In genomic region chr7:50660040-50660829, GRCh38 we compare ENCODE assay signal across 8 cellular contexts.
DNase-seq lines count a peak whose midpoint lies in the region; ATAC-seq and TF ChIP-seq lines count a peak whose summit lies in the region.

No MANE protein-coding gene starts in this region.

- CTCF ChIA-PET in activated CD8-positive, alpha-beta T cell treated with anti-CD3 and anti-CD28 coated beads for 36 hours (lab: Charles Lee) = interaction anchor here (1.1 to 1.6 kb wide), 2 partner anchors 27 to 192 kb away, joined by 3 to 5 read pairs; no protein-coding TSS in a partner anchor

- H3K27ac Mint-ChIP-seq in activated CD8-positive, alpha-beta T cell treated with anti-CD3 and anti-CD28 coated beads for 36 hours = peak overlapping the region; percentile 69

- POLR2A ChIA-PET in activated CD8-positive, alpha-beta T cell treated with anti-CD3 and anti-CD28 coated beads for 36 hours (lab: Charles Lee) = interaction anchor here (0.7 kb wide), 1 partner anchor 25 kb away, joined by 3 read pairs; no protein-coding TSS in a partner anchor

- DNase-seq in activated CD8-positive, alpha-beta T cell treated with anti-CD3 and anti-CD28 coated beads for 36 hours = peak; percentile 80
- DNase-seq in left ventricle myocardium superior (peak; percentile 49), glomerular visceral epithelial cell (ENCODE audit: extremely low spot score) (no peak), iPS-NIHi7 (ENCODE audit: extremely low spot score) (no peak)
- peak; percentile 62 for DNase-seq in stimulated activated CD8-positive, alpha-beta memory T cell treated with anti-CD3 and anti-CD28 coated beads, Interleukin-4, amount 100 ng/mL, for 48 hours

- no peaks in the 10 kb centered on the region for H3K9me3 Mint-ChIP-seq in activated CD8-positive, alpha-beta T cell treated with anti-CD3 and anti-CD28 coated beads for 36 hours

- H3K4me1 Mint-ChIP-seq in activated CD8-positive, alpha-beta T cell treated with anti-CD3 and anti-CD28 coated beads for 36 hours (ENCODE audit: low read depth) = peaks cover 54% of the 10 kb centered on the region

- ATAC-seq in HG02884 (IDR thresholded peaks at IDR 0.05; ENCODE audit: unreplicated experiment) (peak; percentile 19), left ventricle myocardium superior (no peak), HG03135 (IDR thresholded peaks at IDR 0.05; ENCODE audit: unreplicated experiment) (no peak), GM21723 (IDR thresholded peaks at IDR 0.05; ENCODE audit: unreplicated experiment) (no peak)
- peak; percentile 76 for ATAC-seq in activated CD8-positive, alpha-beta T cell treated with anti-CD3 and anti-CD28 coated beads for 36 hours

- no peak for TF ChIP-seq CTCF in activated CD8-positive, alpha-beta T cell treated with anti-CD3 and anti-CD28 coated beads for 36 hours (IDR thresholded peaks at IDR 0.05)

- peaks cover 2% of the 10 kb centered on the region for H3K36me3 Mint-ChIP-seq in activated CD8-positive, alpha-beta T cell treated with anti-CD3 and anti-CD28 coated beads for 36 hours (ENCODE audit: low read depth)

- intact Hi-C loops in activated CD8-positive, alpha-beta T cell treated with anti-CD3 and anti-CD28 coated beads for 36 hours (cut with micrococcal nuclease) = no loop called here
- intact Hi-C loops in left ventricle myocardium superior (cut with micrococcal nuclease) = no loop called here

- H3K27me3 Mint-ChIP-seq in activated CD8-positive, alpha-beta T cell treated with anti-CD3 and anti-CD28 coated beads for 36 hours = no peaks in the 10 kb centered on the region

- H3K4me3 Mint-ChIP-seq in activated CD8-positive, alpha-beta T cell treated with anti-CD3 and anti-CD28 coated beads for 36 hours = peak overlapping the region; percentile 49

Comparison
In these comparisons a context has a peak if more than half of its experiments do, and no peak if none do; other contexts are left out.
1. ATAC-seq: peak in HG02884 (single experiment) and activated CD8-positive, alpha-beta T cell treated with anti-CD3 and anti-CD28 coated beads for 36 hours (single experiment); none in left ventricle myocardium superior (single experiment), HG03135 (single experiment) and GM21723 (single experiment).
2. DNase-seq: peak in activated CD8-positive, alpha-beta T cell treated with anti-CD3 and anti-CD28 coated beads for 36 hours (single experiment), left ventricle myocardium superior (single experiment) and stimulated activated CD8-positive, alpha-beta memory T cell treated with anti-CD3 and anti-CD28 coated beads, Interleukin-4, amount 100 ng/mL, for 48 hours (single experiment); none in glomerular visceral epithelial cell (single experiment) and iPS-NIHi7 (single experiment).